ENCODE assay signal across 1 cellular context in genomic region chr21:38179504-38179900, GRCh38.
TF ChIP-seq lines count a peak whose summit lies in the region.

No MANE protein-coding gene starts in this region.

TF ChIP-seq in IMR-90, 13 proteins besides CTCF, POLR2A, EP300 and RAD21 (continued from another document):
- no peak for TF ChIP-seq NFE2L2 (IDR thresholded peaks at IDR 0.05; ENCODE audit: low read depth, low read length)
- no peak for TF ChIP-seq RFX5 (IDR thresholded peaks at IDR 0.05; ENCODE audit: low read depth, low read length)
- no peak for TF ChIP-seq CHD1 (IDR thresholded peaks at IDR 0.05; ENCODE audit: low read depth, low read length)
- no peak for TF ChIP-seq FOS (IDR thresholded peaks at IDR 0.05; ENCODE audit: low read depth, low read length)
- TF ChIP-seq ELK1 (IDR thresholded peaks at IDR 0.05; ENCODE audit: borderline replicate concordance, low read depth, low read length), result no peak
- no peak for TF ChIP-seq RCOR1 (IDR thresholded peaks at IDR 0.05; ENCODE audit: insufficient replicate concordance, low read length)
- no peak for TF ChIP-seq MAFK (IDR thresholded peaks at IDR 0.05; ENCODE audit: low read depth, low read length)
TF ChIP-seq in IMR-90: peak in this region for 0.
